Comparison of ENCODE assay signal across 8 cellular contexts in the genomic region with DNA sequence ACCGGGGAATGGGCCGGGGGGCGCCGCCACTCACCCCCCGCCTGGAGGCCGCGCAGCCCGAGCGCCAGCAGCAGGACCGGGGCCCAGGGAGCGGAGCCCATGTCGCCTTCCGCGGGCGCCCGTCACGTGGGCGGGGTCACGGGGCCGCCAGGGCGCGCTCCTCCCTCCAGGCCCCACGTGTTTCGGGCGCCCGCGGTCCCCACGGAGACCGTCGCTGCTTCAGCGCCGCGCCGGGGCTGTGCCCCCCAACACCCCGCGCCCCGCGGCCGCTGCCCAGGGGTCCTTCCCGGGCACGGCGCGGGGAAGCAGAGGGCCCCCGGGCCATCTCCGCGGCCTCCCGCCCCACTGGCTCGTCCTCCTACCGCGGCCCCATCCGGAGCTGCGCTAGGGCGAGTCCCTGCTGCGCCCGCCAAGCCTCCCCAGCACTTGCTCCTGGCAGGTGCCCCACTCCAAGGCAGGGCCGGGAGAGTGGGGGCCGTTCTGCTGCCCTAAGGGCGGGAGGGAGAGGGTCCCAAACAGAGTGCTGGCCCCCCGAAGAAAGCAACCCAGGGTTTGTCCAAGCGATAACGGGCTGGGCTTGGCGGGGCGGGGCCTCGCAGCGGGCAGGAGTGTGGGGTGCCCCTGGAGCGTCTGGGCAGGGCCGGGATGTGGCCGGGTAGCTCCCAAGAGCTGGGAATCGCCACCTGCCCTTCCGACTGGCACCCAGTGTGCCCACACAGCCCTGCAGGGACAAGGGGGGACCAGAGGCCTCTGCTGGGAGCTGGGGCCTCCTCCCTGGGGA. TPM values are rescaled to one million over a fixed set of nuclear protein-coding genes. Genes with fewer than 3 reads are reported as not detected.
DNase-seq lines count a peak whose midpoint lies in the region; FAIRE-seq and TF ChIP-seq lines count a peak whose summit lies in the region.

A gene (minus strand): TSS at position 121 of the 781 bp plus-strand sequence. CDS start 20 bp downstream, at position 101.

- POLR2A ChIA-PET in HEK293T (lab: Yijun Ruan, JAX) = no interaction called here

- peak within 1 kb of the TSS; percentile 50 for H3K4me3 ChIP-seq in HFF-Myc (replicated peaks; ENCODE audit: low read depth, low read length)
- peak within 1 kb of the TSS; percentile 52 to 93 (median 81) for H3K4me3 ChIP-seq in dorsolateral prefrontal cortex

- intact Hi-C loops in dorsolateral prefrontal cortex (cut with DNase I) = loop anchor here in 1 of 2 donors (5.0 to 10.0 kb wide), 2 partner anchors 112 to 300 kb away; a partner anchor contains a TSS

- H3K27ac ChIP-seq in dorsolateral prefrontal cortex = peak within 1 kb of the TSS in 55 of 59 donors; percentile 24 to 90 (median 76)

- TF ChIP-seq CTCF in HFF-Myc (IDR thresholded peaks at IDR 0.05; ENCODE audit: low read depth, low read length, missing control alignments) (no peak), dorsolateral prefrontal cortex (IDR thresholded peaks at IDR 0.05 in 54 of 56, conservative IDR thresholded peaks at IDR 0.05 in 2 of 56; ENCODE audit: low read depth in 1 of 56, partially characterized antibody in 56 of 56) (peak in 17 of 56 donors; percentile 7 to 47 (median 20))

- CTCF ChIA-PET in HEK293T (lab: Yijun Ruan, JAX) = no interaction called here

- 0 out of 2 replicates have a peak, but pooled peaks have one; percentile 37 for TF ChIP-seq POLR2A in GM12891 (IDR thresholded peaks at IDR 0.05; ENCODE audit: low read depth, low read length)

- H3K27me3 ChIP-seq in dorsolateral prefrontal cortex = no peaks in the 10 kb centered on the region

- FAIRE-seq in GM12891 (lab: Jason Lieb, UNC) = peak; percentile 85

- DNase-seq in GM12891 (ENCODE audit: insufficient read length, low spot score) = peak; percentile 97
- DNase-seq in HFF-Myc (ENCODE audit: extremely low read depth, low read depth) = no peak
- peak; percentile 63 for DNase-seq in NCI-H2227 (lab: John Stamatoyannopoulos, UW; ENCODE audit: unreplicated experiment)
- peak; percentile 71 to 72 for DNase-seq in activated CD4-positive, alpha-beta T cell treated with anti-CD3 and anti-CD28 coated beads, Interleukin-2, amount 50 U/mL, for 4 hours
- DNase-seq in dorsolateral prefrontal cortex = peak; percentile 66 to 90 (median 76)
- peak; percentile 46 to 55 for DNase-seq in lung microvascular endothelial cell (ENCODE audit: low read depth in 2 of 2)
- DNase-seq in stimulated activated CD4-positive, alpha-beta T cell treated with anti-CD3 and anti-CD28 coated beads, TNF-alpha, amount 100 ng/mL, for 48 hours (ENCODE audit: low read depth in 3 of 3) = peak; percentile 57 to 84 (median 62)
- DNase-seq in HEK293T (ENCODE audit: extremely low spot score) = no peak

TF ChIP-seq in GM12891, 5 proteins besides CTCF, POLR2A, EP300 and RAD21:
- TF ChIP-seq TAF1 (IDR thresholded peaks at IDR 0.05; ENCODE audit: low read depth, low read length) (no peak), POU2F2 (IDR thresholded peaks at IDR 0.05; ENCODE audit: low read depth, low read length) (no peak), POLR2AphosphoS5 (IDR thresholded peaks at IDR 0.05; ENCODE audit: low read depth, low read length) (no peak), PAX5 (IDR thresholded peaks at IDR 0.05; ENCODE audit: insufficient read depth, low read length, severe bottlenecking) (no peak), SPI1 (IDR thresholded peaks at IDR 0.05; ENCODE audit: low read depth, low read length) (no peak)

TF ChIP-seq in HEK293T, 16 proteins besides CTCF, POLR2A, EP300 and RAD21:
- TF ChIP-seq SP1 (IDR thresholded peaks at IDR 0.05) = no peak
- TF ChIP-seq CTBP1 (IDR thresholded peaks at IDR 0.05; ENCODE audit: borderline replicate concordance) = no peak
- TF ChIP-seq ARNT (IDR thresholded peaks at IDR 0.05) = no peak
- no peak for TF ChIP-seq HDGF (IDR thresholded peaks at IDR 0.05; ENCODE audit: borderline replicate concordance)
- TF ChIP-seq, protein P1, sequence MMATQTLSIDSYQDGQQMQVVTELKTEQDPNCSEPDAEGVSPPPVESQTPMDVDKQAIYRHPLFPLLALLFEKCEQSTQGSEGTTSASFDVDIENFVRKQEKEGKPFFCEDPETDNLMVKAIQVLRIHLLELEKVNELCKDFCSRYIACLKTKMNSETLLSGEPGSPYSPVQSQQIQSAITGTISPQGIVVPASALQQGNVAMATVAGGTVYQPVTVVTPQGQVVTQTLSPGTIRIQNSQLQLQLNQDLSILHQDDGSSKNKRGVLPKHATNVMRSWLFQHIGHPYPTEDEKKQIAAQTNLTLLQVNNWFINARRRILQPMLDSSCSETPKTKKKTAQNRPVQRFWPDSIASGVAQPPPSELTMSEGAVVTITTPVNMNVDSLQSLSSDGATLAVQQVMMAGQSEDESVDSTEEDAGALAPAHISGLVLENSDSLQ (IDR thresholded peaks at IDR 0.05) = no peak
- no peak for TF ChIP-seq NFRKB (IDR thresholded peaks at IDR 0.05)
TF ChIP-seq in HEK293T: peak in this region for 0.

RNA-seq across cellular contexts. Expression of the gene that starts here (rescaled TPM):
- 118 TPM for polyA plus RNA-seq in GM12891 (2012; ENCODE audit: low read depth, missing spikeins)
- total RNA-seq in dorsolateral prefrontal cortex (100 to 1,000 TPM; 156 to 315 (median 208) TPM), lung microvascular endothelial cell (63.2 and 117 TPM in 2 replicates)

Comparison
In these comparisons a context has a peak if more than half of its experiments do, and no peak if none do; other contexts are left out.
1. DNase-seq: peak in GM12891 (single experiment), NCI-H2227 (single experiment), activated CD4-positive, alpha-beta T cell treated with anti-CD3 and anti-CD28 coated beads, Interleukin-2, amount 50 U/mL, for 4 hours (2 of 2), dorsolateral prefrontal cortex (10 of 10), lung microvascular endothelial cell (2 of 2) and stimulated activated CD4-positive, alpha-beta T cell treated with anti-CD3 and anti-CD28 coated beads, TNF-alpha, amount 100 ng/mL, for 48 hours (3 of 3); none in HFF-Myc (single experiment) and HEK293T (single experiment).